8 cellular contexts compared by ENCODE assay signal in genomic region chr19:661427-662196, GRCh38. TPM values are rescaled to one million over a fixed set of nuclear protein-coding genes. Genes with fewer than 3 reads are reported as not detected.
DNase-seq lines count a peak whose midpoint lies in the region; ATAC-seq and TF ChIP-seq lines count a peak whose summit lies in the region.

No MANE protein-coding gene starts in this region.

- H3K27me3 ChIP-seq in parathyroid adenoma (ENCODE audit: control insufficient read depth, insufficient read depth, low read length) = no peaks in the 10 kb centered on the region

- no peaks in the 10 kb centered on the region for H3K9me3 ChIP-seq in parathyroid adenoma (ENCODE audit: control insufficient read depth, low read length)

- peak; percentile 62 for DNase-seq in CD1c-positive myeloid dendritic cell (ENCODE audit: extremely low spot score)
- DNase-seq in KBM-7 = peak; percentile 64
- DNase-seq in activated CD8-positive, alpha-beta memory T cell treated with anti-CD3 and anti-CD28 coated beads for 24 hours = peak; percentile 85
- DNase-seq in epithelial cell of proximal tubule (ENCODE audit: low read depth) = no peak
- no peak for DNase-seq in NCI-H146 (lab: John Stamatoyannopoulos, UW)
- no peak for DNase-seq in HCEC 1CT

- H3K9ac ChIP-seq in parathyroid adenoma = peak overlapping the region; percentile 25

- peaks cover 52% of the 10 kb centered on the region for H3K79me2 ChIP-seq in parathyroid adenoma

- peak overlapping the region; percentile 87 for H3K4me2 ChIP-seq in parathyroid adenoma (ENCODE audit: low read length)

- H3K4me1 ChIP-seq in parathyroid adenoma = peaks cover 12% of the 10 kb centered on the region

- no peak for ATAC-seq in HG03521 (IDR thresholded peaks at IDR 0.05; ENCODE audit: unreplicated experiment)

- TF ChIP-seq CTCF in epithelial cell of proximal tubule (conservative IDR thresholded peaks at IDR 0.05; ENCODE audit: low read depth, low read length) = no peak
- TF ChIP-seq CTCF in parathyroid adenoma (IDR thresholded peaks at IDR 0.05) = no peak

- H3K4me3 ChIP-seq in epithelial cell of proximal tubule (ENCODE audit: low read depth, low read length) (peak overlapping the region; percentile 93), parathyroid adenoma (ENCODE audit: low read depth, low read length) (peak overlapping the region; percentile 74)

- no peak overlapping the region for H2AFZ ChIP-seq in parathyroid adenoma

- no peaks in the 10 kb centered on the region for H3K36me3 ChIP-seq in parathyroid adenoma (ENCODE audit: control insufficient read depth, insufficient read depth, low read length)

- no peak overlapping the region for H3K27ac ChIP-seq in parathyroid adenoma

- in situ Hi-C loops in KBM-7 (cut with MboI; ENCODE audit: low pct_unique_long_range_greater_than_20kb, low sequenced_read_pairs) = no loop called here

RNA-seq across cellular contexts. Expression of gene RNF126, which starts 1.4 kb away (rescaled TPM):
- total RNA-seq in epithelial cell of proximal tubule = 102 and 161 TPM in 2 replicates

RNA-seq across cellular contexts. Expression of gene FSTL3, which starts 14.6 kb away (rescaled TPM):
- 199 and 483 TPM in 2 replicates for total RNA-seq in epithelial cell of proximal tubule

RNA-seq across cellular contexts. Expression of gene FGF22, which starts 21.9 kb away (rescaled TPM):
- total RNA-seq in epithelial cell of proximal tubule = 0.29 TPM in 1 of 2 replicates, not detected in the other

RNA-seq across cellular contexts. Expression of gene POLRMT, which starts 28.3 kb away (rescaled TPM):
- 37.9 and 60.0 TPM in 2 replicates for total RNA-seq in epithelial cell of proximal tubule

RNA-seq across cellular contexts. Expression of gene PRSS57, which starts 33.6 kb away (rescaled TPM):
- not detected in 2 replicates for total RNA-seq in epithelial cell of proximal tubule

Comparison
In these comparisons a context has a peak if more than half of its experiments do, and no peak if none do; other contexts are left out.
1. DNase-seq: peak in CD1c-positive myeloid dendritic cell (single experiment), KBM-7 (single experiment) and activated CD8-positive, alpha-beta memory T cell treated with anti-CD3 and anti-CD28 coated beads for 24 hours (single experiment); none in epithelial cell of proximal tubule (single experiment), NCI-H146 (single experiment) and HCEC 1CT (single experiment).